ENCODE assay signal across 1 cellular context in genomic region chr19:2791440-2791839, GRCh38.
TF ChIP-seq lines count a peak whose summit lies in the region.

No MANE protein-coding gene starts in this region.

TF ChIP-seq in H1, 55 proteins besides CTCF, POLR2A, EP300 and RAD21:
- TF ChIP-seq ZNF274 (IDR thresholded peaks at IDR 0.05; ENCODE audit: borderline replicate concordance, extremely low read depth, low read length) (no peak), USF2 (IDR thresholded peaks at IDR 0.05; ENCODE audit: low read length) (no peak), RXRA (IDR thresholded peaks at IDR 0.05; ENCODE audit: insufficient read depth, low read depth, low read length) (no peak), CHD2 (IDR thresholded peaks at IDR 0.05; ENCODE audit: low read length) (no peak), JUND (IDR thresholded peaks at IDR 0.05; ENCODE audit: low read length) (no peak), SIRT6 (IDR thresholded peaks at IDR 0.05; ENCODE audit: low read length) (no peak), SIX5 (IDR thresholded peaks at IDR 0.05; ENCODE audit: low read depth, low read length) (no peak), EZH2 (IDR thresholded peaks at IDR 0.05; ENCODE audit: low read depth, low read length, severe bottlenecking) (no peak), TCF12 (IDR thresholded peaks at IDR 0.05; ENCODE audit: low read depth, low read length) (no peak), TAF1 (IDR thresholded peaks at IDR 0.05; ENCODE audit: low read depth, low read length) (no peak), KDM1A (IDR thresholded peaks at IDR 0.05; ENCODE audit: borderline replicate concordance, low read length) (no peak), CEBPB (IDR thresholded peaks at IDR 0.05; ENCODE audit: low read depth, low read length) (no peak)
